ENCODE assay signal across 1 cellular context in genomic region chr20:63520594-63520938, GRCh38.
TF ChIP-seq lines count a peak whose summit lies in the region.

Gene PPDPF (plus strand): TSS chr20:63520765. CDS start chr20:63521309, 544 bp downstream.

TF ChIP-seq in SK-N-SH, 30 proteins besides CTCF, POLR2A, EP300 and RAD21 (continued from another document):
- TF ChIP-seq USF1 (IDR thresholded peaks at IDR 0.05; ENCODE audit: borderline replicate concordance, low read depth) = no peak
- TF ChIP-seq TEAD4 (IDR thresholded peaks at IDR 0.05; ENCODE audit: borderline replicate concordance, insufficient read depth) = no peak
- TF ChIP-seq REST (IDR thresholded peaks at IDR 0.05; ENCODE audit: low read depth, low read length) = peak; percentile 24; the same call in 1 of the 2 replicates
- TF ChIP-seq GATA2 (CRISPR knock-in tag; IDR thresholded peaks at IDR 0.05) = no peak
- TF ChIP-seq MEF2A (IDR thresholded peaks at IDR 0.05; ENCODE audit: borderline replicate concordance, low read depth) = no peak
- no peak for TF ChIP-seq EZH2phosphoT487 (IDR thresholded peaks at IDR 0.05; ENCODE audit: borderline replicate concordance, low read depth)
- TF ChIP-seq RCOR1 (IDR thresholded peaks at IDR 0.05; ENCODE audit: low read length) = no peak
- TF ChIP-seq JUND (IDR thresholded peaks at IDR 0.05) = no peak
- no peak for TF ChIP-seq USF2 (IDR thresholded peaks at IDR 0.05; ENCODE audit: borderline replicate concordance, low read depth, low read length)
- TF ChIP-seq RXRA (IDR thresholded peaks at IDR 0.05; ENCODE audit: borderline replicate concordance, low read depth) = no peak
- peak; percentile 78; the same call in 1 of the 2 replicates for TF ChIP-seq TAF1 (IDR thresholded peaks at IDR 0.05; ENCODE audit: borderline replicate concordance, low read depth, low read length)
- no peak for TF ChIP-seq FOXJ3 (CRISPR knock-in tag; IDR thresholded peaks at IDR 0.05)
- no peak for TF ChIP-seq SIN3A (IDR thresholded peaks at IDR 0.05; ENCODE audit: borderline replicate concordance, low read depth, low read length)
- no peak for TF ChIP-seq IRF3 (IDR thresholded peaks at IDR 0.05; ENCODE audit: low read depth, low read length)
- TF ChIP-seq CHD2 (IDR thresholded peaks at IDR 0.05; ENCODE audit: low read length, partially characterized antibody) = no peak
- no peak for TF ChIP-seq FOSL2 (IDR thresholded peaks at IDR 0.05; ENCODE audit: borderline replicate concordance, low read depth)
- no peak for TF ChIP-seq FOXM1 (IDR thresholded peaks at IDR 0.05; ENCODE audit: low read depth)
TF ChIP-seq in SK-N-SH: peak in this region for 5.
